Comparison of ENCODE assay signal across 9 cellular contexts in genomic region chr1:225878282-225878681, GRCh38. TPM values are rescaled to one million over a fixed set of nuclear protein-coding genes. Genes with fewer than 3 reads are reported as not detected.
DNase-seq lines count a peak whose midpoint lies in the region; ATAC-seq and TF ChIP-seq lines count a peak whose summit lies in the region.
"Had no signal": no experiment of that assay in that cellular context is flagged by ENCODE, and none has a peak within 500 bp of the region (broad histone marks: within the 10 kb centered on the region; RNA-seq: fewer than 3 reads in every experiment).

No MANE protein-coding gene starts in this region.

- peaks cover 69% of the 10 kb centered on the region for H3K4me1 Mint-ChIP-seq in activated naive CD8-positive, alpha-beta T cell (ENCODE audit: low read depth)
- H3K4me1 Mint-ChIP-seq in activated naive CD8-positive, alpha-beta T cell treated with anti-CD3 and anti-CD28 coated beads, Interleukin-2, amount 50 U/mL, for 24 hours = peaks cover 58% of the 10 kb centered on the region
- peaks cover 57% of the 10 kb centered on the region for H3K4me1 Mint-ChIP-seq in central memory CD8-positive, alpha-beta T cell

- no peaks in the 10 kb centered on the region for H3K27me3 ChIP-seq in muscle layer of duodenum (ENCODE audit: low read depth, low read length)
- no peaks in the 10 kb centered on the region for H3K27me3 ChIP-seq in upper lobe of left lung

- ATAC-seq in activated naive CD8-positive, alpha-beta T cell treated with anti-CD3 and anti-CD28 coated beads, Interleukin-2, amount 50 U/mL, for 24 hours = no peak
- ATAC-seq in central memory CD8-positive, alpha-beta T cell (replicated peaks; ENCODE audit: extremely low read depth, poor library complexity, severe bottlenecking) = no peak
- ATAC-seq in upper lobe of left lung (ENCODE audit: low FRiP score in 2 of 2) (no peak), HG03439 (IDR thresholded peaks at IDR 0.05; ENCODE audit: unreplicated experiment) (no peak)

- no peak for TF ChIP-seq EP300 in upper lobe of left lung (IDR thresholded peaks at IDR 0.05)

- H3K4me1 ChIP-seq in muscle layer of duodenum (ENCODE audit: control insufficient read depth in 1 of 2, insufficient read depth in 2 of 2, low read length in 2 of 2) (peaks cover 23 to 49% of the 10 kb centered on the region in 2 donors), upper lobe of left lung (peaks cover 48 to 80% (median 55%) of the 10 kb centered on the region in 4 donors)

- peaks cover 14 to 37% of the 10 kb centered on the region in 2 donors for H3K36me3 ChIP-seq in muscle layer of duodenum (ENCODE audit: control insufficient read depth in 1 of 2, insufficient read depth in 2 of 2, low read length in 2 of 2)
- peaks cover 13 to 43% (median 25%) of the 10 kb centered on the region in 4 donors for H3K36me3 ChIP-seq in upper lobe of left lung

- DNase-seq in activated naive CD8-positive, alpha-beta T cell treated with anti-CD3 and anti-CD28 coated beads, Interleukin-2, amount 50 U/mL, for 24 hours = no peak
- no peak for DNase-seq in central memory CD8-positive, alpha-beta T cell (ENCODE audit: low spot score in 2 of 2)
- no peak for DNase-seq in upper lobe of left lung
- no peak for DNase-seq in SKM-1 treated with dmso at 0.1 percent for 144 hours (lab: John Stamatoyannopoulos, UW; ENCODE audit: unreplicated experiment)
- DNase-seq in hippocampal formation (lab: John Stamatoyannopoulos, UW) = no peak
- DNase-seq: NCI-H2081 had no signal

- 67 to 78% methylated on average over 4 of the region's 4 CpGs for WGBS in upper lobe of left lung, 2 donors

- H3K4me3 ChIP-seq in muscle layer of duodenum (ENCODE audit: low read depth in 1 of 2, low read length in 2 of 2) (no peak overlapping the region), upper lobe of left lung (no peak overlapping the region)

- H3K9me3 ChIP-seq in muscle layer of duodenum (ENCODE audit: control insufficient read depth in 1 of 2, low read length in 2 of 2) = no peaks in the 10 kb centered on the region
- no peaks in the 10 kb centered on the region for H3K9me3 ChIP-seq in upper lobe of left lung

- no peaks in the 10 kb centered on the region for H3K27me3 Mint-ChIP-seq in activated naive CD8-positive, alpha-beta T cell
- no peaks in the 10 kb centered on the region for H3K27me3 Mint-ChIP-seq in activated naive CD8-positive, alpha-beta T cell treated with anti-CD3 and anti-CD28 coated beads, Interleukin-2, amount 50 U/mL, for 24 hours
- no peaks in the 10 kb centered on the region for H3K27me3 Mint-ChIP-seq in central memory CD8-positive, alpha-beta T cell

- peak overlapping the region; percentile 30 for H3K27ac ChIP-seq in muscle layer of duodenum (ENCODE audit: low read length)
- peak overlapping the region; percentile 55 to 94 (median 85) for H3K27ac ChIP-seq in upper lobe of left lung

- peaks cover 2% of the 10 kb centered on the region for H3K36me3 Mint-ChIP-seq in activated naive CD8-positive, alpha-beta T cell
- peaks cover 7% of the 10 kb centered on the region for H3K36me3 Mint-ChIP-seq in activated naive CD8-positive, alpha-beta T cell treated with anti-CD3 and anti-CD28 coated beads, Interleukin-2, amount 50 U/mL, for 24 hours (ENCODE audit: low read depth)
- peaks cover 37% of the 10 kb centered on the region for H3K36me3 Mint-ChIP-seq in central memory CD8-positive, alpha-beta T cell (ENCODE audit: insufficient read depth)

- TF ChIP-seq POLR2A in upper lobe of left lung (IDR thresholded peaks at IDR 0.05) = no peak

- no peak for TF ChIP-seq CTCF in upper lobe of left lung (IDR thresholded peaks at IDR 0.05)

- H3K4me3 Mint-ChIP-seq in activated naive CD8-positive, alpha-beta T cell = peak overlapping the region; percentile 47
- no peak overlapping the region for H3K4me3 Mint-ChIP-seq in activated naive CD8-positive, alpha-beta T cell treated with anti-CD3 and anti-CD28 coated beads, Interleukin-2, amount 50 U/mL, for 24 hours
- H3K4me3 Mint-ChIP-seq in central memory CD8-positive, alpha-beta T cell = peak overlapping the region; percentile 93

- H3K27ac Mint-ChIP-seq in activated naive CD8-positive, alpha-beta T cell = peak overlapping the region; percentile 66
- no peak overlapping the region for H3K27ac Mint-ChIP-seq in activated naive CD8-positive, alpha-beta T cell treated with anti-CD3 and anti-CD28 coated beads, Interleukin-2, amount 50 U/mL, for 24 hours
- peak overlapping the region; percentile 91 for H3K27ac Mint-ChIP-seq in central memory CD8-positive, alpha-beta T cell (ENCODE audit: low read depth)

- H3K9me3 Mint-ChIP-seq in activated naive CD8-positive, alpha-beta T cell (ENCODE audit: low read depth) = no peaks in the 10 kb centered on the region
- H3K9me3 Mint-ChIP-seq in activated naive CD8-positive, alpha-beta T cell treated with anti-CD3 and anti-CD28 coated beads, Interleukin-2, amount 50 U/mL, for 24 hours = no peaks in the 10 kb centered on the region
- no peaks in the 10 kb centered on the region for H3K9me3 Mint-ChIP-seq in central memory CD8-positive, alpha-beta T cell

RNA-seq across cellular contexts. Expression of gene TMEM63A, which starts 3.9 kb away (rescaled TPM):
- 100 to 1,000 TPM in 4 of 6 donors, 10 to 100 TPM in 2; 57.9 to 244 (median 105) TPM for total RNA-seq in upper lobe of left lung

RNA-seq across cellular contexts. Expression of gene LEFTY1, which starts 10.7 kb away (rescaled TPM):
- total RNA-seq in upper lobe of left lung = under 1 TPM in 2 of 6 donors, not detected in 4; 0.47 to 0.69 TPM

RNA-seq across cellular contexts. Expression of gene PYCR2, which starts 45.8 kb away (rescaled TPM):
- 100 to 1,000 TPM in 1 of 6 donors, 10 to 100 TPM in 5; 49.4 to 115 (median 69.6) TPM for total RNA-seq in upper lobe of left lung
